ENCODE assay signal across 1 cellular context in the genomic region with DNA sequence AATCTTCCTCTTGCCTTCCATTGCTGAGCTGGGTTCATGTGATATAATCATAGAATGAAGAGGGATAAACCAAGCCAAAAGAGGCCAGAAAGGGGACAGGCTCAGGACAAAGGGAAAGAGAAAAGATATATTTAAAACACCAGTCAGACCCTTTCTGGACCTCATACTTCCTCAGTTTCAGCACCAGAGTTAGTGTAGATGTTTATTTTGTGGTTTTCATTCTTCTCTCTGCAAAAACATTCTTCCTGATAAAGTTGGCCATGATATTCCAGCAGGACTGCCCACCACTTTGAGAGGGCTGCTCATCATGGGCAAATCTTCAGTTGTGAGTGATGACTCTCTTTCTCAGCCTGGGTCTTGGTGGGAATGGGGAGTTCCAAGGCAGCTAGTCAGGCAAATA.
TF ChIP-seq lines count a peak whose summit lies in the region.

No MANE protein-coding gene starts in this region.

TF ChIP-seq in H1, 55 proteins besides CTCF, POLR2A, EP300 and RAD21 (continued from another document):
- TF ChIP-seq KDM5A (IDR thresholded peaks at IDR 0.05; ENCODE audit: low read length) (no peak), EZH2 (IDR thresholded peaks at IDR 0.05; ENCODE audit: low read depth, low read length, severe bottlenecking) (no peak), FOSL1 (IDR thresholded peaks at IDR 0.05; ENCODE audit: insufficient read depth, low read depth, low read length) (no peak), SIN3A (conservative IDR thresholded peaks at IDR 0.05 in 1 of 2, IDR thresholded peaks at IDR 0.05 in 1 of 2; ENCODE audit: low read depth in 1 of 2, low read length in 2 of 2) (no peak), EGR1 (IDR thresholded peaks at IDR 0.05; ENCODE audit: borderline replicate concordance, low read depth, low read length) (no peak), JUN (IDR thresholded peaks at IDR 0.05; ENCODE audit: low read depth, low read length) (no peak), HDAC2 (IDR thresholded peaks at IDR 0.05; ENCODE audit: borderline replicate concordance in 1 of 2, low read depth in 2 of 2, low read length in 2 of 2) (no peak)
- TF ChIP-seq, protein P1, sequence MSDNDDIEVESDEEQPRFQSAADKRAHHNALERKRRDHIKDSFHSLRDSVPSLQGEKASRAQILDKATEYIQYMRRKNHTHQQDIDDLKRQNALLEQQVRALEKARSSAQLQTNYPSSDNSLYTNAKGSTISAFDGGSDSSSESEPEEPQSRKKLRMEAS (IDR thresholded peaks at IDR 0.05) = no peak
- TF ChIP-seq, protein P2, sequence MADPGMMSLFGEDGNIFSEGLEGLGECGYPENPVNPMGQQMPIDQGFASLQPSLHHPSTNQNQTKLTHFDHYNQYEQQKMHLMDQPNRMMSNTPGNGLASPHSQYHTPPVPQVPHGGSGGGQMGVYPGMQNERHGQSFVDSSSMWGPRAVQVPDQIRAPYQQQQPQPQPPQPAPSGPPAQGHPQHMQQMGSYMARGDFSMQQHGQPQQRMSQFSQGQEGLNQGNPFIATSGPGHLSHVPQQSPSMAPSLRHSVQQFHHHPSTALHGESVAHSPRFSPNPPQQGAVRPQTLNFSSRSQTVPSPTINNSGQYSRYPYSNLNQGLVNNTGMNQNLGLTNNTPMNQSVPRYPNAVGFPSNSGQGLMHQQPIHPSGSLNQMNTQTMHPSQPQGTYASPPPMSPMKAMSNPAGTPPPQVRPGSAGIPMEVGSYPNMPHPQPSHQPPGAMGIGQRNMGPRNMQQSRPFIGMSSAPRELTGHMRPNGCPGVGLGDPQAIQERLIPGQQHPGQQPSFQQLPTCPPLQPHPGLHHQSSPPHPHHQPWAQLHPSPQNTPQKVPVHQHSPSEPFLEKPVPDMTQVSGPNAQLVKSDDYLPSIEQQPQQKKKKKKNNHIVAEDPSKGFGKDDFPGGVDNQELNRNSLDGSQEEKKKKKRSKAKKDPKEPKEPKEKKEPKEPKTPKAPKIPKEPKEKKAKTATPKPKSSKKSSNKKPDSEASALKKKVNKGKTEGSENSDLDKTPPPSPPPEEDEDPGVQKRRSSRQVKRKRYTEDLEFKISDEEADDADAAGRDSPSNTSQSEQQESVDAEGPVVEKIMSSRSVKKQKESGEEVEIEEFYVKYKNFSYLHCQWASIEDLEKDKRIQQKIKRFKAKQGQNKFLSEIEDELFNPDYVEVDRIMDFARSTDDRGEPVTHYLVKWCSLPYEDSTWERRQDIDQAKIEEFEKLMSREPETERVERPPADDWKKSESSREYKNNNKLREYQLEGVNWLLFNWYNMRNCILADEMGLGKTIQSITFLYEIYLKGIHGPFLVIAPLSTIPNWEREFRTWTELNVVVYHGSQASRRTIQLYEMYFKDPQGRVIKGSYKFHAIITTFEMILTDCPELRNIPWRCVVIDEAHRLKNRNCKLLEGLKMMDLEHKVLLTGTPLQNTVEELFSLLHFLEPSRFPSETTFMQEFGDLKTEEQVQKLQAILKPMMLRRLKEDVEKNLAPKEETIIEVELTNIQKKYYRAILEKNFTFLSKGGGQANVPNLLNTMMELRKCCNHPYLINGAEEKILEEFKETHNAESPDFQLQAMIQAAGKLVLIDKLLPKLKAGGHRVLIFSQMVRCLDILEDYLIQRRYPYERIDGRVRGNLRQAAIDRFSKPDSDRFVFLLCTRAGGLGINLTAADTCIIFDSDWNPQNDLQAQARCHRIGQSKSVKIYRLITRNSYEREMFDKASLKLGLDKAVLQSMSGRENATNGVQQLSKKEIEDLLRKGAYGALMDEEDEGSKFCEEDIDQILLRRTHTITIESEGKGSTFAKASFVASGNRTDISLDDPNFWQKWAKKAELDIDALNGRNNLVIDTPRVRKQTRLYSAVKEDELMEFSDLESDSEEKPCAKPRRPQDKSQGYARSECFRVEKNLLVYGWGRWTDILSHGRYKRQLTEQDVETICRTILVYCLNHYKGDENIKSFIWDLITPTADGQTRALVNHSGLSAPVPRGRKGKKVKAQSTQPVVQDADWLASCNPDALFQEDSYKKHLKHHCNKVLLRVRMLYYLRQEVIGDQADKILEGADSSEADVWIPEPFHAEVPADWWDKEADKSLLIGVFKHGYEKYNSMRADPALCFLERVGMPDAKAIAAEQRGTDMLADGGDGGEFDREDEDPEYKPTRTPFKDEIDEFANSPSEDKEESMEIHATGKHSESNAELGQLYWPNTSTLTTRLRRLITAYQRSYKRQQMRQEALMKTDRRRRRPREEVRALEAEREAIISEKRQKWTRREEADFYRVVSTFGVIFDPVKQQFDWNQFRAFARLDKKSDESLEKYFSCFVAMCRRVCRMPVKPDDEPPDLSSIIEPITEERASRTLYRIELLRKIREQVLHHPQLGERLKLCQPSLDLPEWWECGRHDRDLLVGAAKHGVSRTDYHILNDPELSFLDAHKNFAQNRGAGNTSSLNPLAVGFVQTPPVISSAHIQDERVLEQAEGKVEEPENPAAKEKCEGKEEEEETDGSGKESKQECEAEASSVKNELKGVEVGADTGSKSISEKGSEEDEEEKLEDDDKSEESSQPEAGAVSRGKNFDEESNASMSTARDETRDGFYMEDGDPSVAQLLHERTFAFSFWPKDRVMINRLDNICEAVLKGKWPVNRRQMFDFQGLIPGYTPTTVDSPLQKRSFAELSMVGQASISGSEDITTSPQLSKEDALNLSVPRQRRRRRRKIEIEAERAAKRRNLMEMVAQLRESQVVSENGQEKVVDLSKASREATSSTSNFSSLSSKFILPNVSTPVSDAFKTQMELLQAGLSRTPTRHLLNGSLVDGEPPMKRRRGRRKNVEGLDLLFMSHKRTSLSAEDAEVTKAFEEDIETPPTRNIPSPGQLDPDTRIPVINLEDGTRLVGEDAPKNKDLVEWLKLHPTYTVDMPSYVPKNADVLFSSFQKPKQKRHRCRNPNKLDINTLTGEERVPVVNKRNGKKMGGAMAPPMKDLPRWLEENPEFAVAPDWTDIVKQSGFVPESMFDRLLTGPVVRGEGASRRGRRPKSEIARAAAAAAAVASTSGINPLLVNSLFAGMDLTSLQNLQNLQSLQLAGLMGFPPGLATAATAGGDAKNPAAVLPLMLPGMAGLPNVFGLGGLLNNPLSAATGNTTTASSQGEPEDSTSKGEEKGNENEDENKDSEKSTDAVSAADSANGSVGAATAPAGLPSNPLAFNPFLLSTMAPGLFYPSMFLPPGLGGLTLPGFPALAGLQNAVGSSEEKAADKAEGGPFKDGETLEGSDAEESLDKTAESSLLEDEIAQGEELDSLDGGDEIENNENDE (IDR thresholded peaks at IDR 0.05; ENCODE audit: insufficient replicate concordance, low read length) = no peak
